1 cellular context compared by ENCODE assay signal in the genomic region with DNA sequence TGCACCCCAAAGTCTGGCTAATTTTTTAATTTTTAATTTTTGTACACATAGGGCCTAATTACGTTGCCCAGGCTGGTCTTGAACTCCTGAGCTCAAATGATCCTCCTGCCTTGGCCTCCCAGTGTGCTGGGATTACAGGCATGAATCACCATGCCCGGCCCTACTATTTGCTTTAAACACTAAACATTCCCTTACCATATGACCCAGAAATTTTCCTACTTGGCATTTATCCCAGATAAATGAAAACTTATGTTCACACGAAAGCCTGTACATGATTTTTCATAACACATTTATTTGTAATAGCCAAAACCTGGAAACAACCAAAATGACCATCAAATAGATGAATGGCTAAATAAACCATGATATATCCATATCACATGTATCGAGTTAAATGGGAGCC.
TF ChIP-seq lines count a peak whose summit lies in the region.

No MANE protein-coding gene starts in this region.

TF ChIP-seq in IMR-90, 13 proteins besides CTCF, POLR2A, EP300 and RAD21:
- TF ChIP-seq MXI1 (IDR thresholded peaks at IDR 0.05; ENCODE audit: borderline replicate concordance, low read depth, low read length), result no peak
- TF ChIP-seq NFE2L2 (IDR thresholded peaks at IDR 0.05; ENCODE audit: low read depth, low read length), result no peak
- no peak for TF ChIP-seq BHLHE40 (IDR thresholded peaks at IDR 0.05; ENCODE audit: low read depth, low read length)
- no peak for TF ChIP-seq RCOR1 (IDR thresholded peaks at IDR 0.05; ENCODE audit: insufficient replicate concordance, low read length)
- TF ChIP-seq RFX5 (IDR thresholded peaks at IDR 0.05; ENCODE audit: low read depth, low read length), result no peak
- no peak for TF ChIP-seq MAFK (IDR thresholded peaks at IDR 0.05; ENCODE audit: low read depth, low read length)
- no peak for TF ChIP-seq FOS (IDR thresholded peaks at IDR 0.05; ENCODE audit: low read depth, low read length)
- TF ChIP-seq MAZ (IDR thresholded peaks at IDR 0.05; ENCODE audit: borderline replicate concordance, low read depth, low read length), result no peak
- no peak for TF ChIP-seq SMC3 (IDR thresholded peaks at IDR 0.05; ENCODE audit: low read depth, low read length)
- TF ChIP-seq CEBPB (IDR thresholded peaks at IDR 0.05; ENCODE audit: low read depth, low read length), result no peak
- TF ChIP-seq, protein P1, sequence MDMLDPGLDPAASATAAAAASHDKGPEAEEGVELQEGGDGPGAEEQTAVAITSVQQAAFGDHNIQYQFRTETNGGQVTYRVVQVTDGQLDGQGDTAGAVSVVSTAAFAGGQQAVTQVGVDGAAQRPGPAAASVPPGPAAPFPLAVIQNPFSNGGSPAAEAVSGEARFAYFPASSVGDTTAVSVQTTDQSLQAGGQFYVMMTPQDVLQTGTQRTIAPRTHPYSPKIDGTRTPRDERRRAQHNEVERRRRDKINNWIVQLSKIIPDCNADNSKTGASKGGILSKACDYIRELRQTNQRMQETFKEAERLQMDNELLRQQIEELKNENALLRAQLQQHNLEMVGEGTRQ (IDR thresholded peaks at IDR 0.05; ENCODE audit: low read depth, low read length), result no peak
